Comparison of ENCODE assay signal across 23 cellular contexts in the genomic region with DNA sequence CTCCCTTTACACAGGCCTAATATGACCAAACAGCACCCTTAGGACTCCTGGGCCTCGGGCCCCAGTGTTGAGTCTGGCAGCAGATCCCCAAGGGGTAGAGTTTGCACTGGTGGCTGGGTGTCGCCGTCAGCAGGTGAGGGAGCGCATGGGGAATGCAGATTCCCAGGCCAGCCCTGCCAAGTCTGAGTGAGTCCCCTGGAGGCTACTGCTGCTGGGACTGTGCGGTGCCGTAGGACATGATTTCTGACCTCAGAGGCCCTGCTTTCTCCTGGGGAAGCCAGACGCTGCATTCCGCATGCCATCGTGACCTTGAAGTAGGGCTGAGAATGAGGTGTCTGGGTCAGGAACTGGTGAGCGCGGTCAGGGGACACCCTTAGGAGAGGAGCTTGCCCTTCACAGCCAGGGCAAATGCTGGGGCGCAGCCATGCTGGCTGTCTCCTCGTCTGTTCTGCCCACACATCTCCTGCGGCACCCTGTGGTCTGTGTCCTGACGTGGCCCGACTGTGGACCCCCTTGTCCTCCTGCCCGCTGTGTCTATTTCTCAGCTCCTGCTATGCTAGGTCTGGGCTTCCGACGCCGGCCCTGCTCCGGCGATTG. TPM values are rescaled to one million over a fixed set of nuclear protein-coding genes. Genes with fewer than 3 reads are reported as not detected.
"Had no signal": no experiment of that assay in that cellular context is flagged by ENCODE, and none has a peak within 500 bp of the region (broad histone marks: within the 10 kb centered on the region; RNA-seq: fewer than 3 reads in every experiment).

No MANE protein-coding gene starts in this region.

- H3K36me3 ChIP-seq: adrenal gland, left lung, neutrophil, pancreas, stomach, suprapubic skin, tibial nerve, uterus had no signal

- H3K27ac ChIP-seq: adrenal gland, coronary artery, left lung, neutrophil, pancreas, stomach, suprapubic skin, tibial nerve, uterus had no signal

- ATAC-seq: activated CD8-positive, alpha-beta T cell treated with anti-CD3 and anti-CD28 coated beads, Interleukin-2, amount 10 ng/mL, durations not matched to agents 7 days and 5 days; pancreas; T-cell had no signal

- H3K4me3 ChIP-seq: adrenal gland, coronary artery, left lung, pancreas, stomach, suprapubic skin, tibial nerve, uterus had no signal

- H3K4me1 ChIP-seq: adrenal gland, left lung, pancreas, tibial nerve, uterus had no signal

- DNase-seq: activated CD4-positive, alpha-beta T cell treated with anti-CD3 and anti-CD28 coated beads for 1 hour; activated CD4-positive, alpha-beta T cell treated with anti-CD3 and anti-CD28 coated beads, Interleukin-2, amount 50 U/mL, for 1 hour; activated CD8-positive, alpha-beta T cell treated with anti-CD3 and anti-CD28 coated beads, Interleukin-2, amount 10 ng/mL, durations not matched to agents 7 days and 5 days; activated gamma-delta T cell; cerebellar nuclear complex; erythroblast; left lung; midbrain; pancreas; stimulated activated CD4-positive, alpha-beta T cell treated with anti-CD3 and anti-CD28 coated beads, Interleukin-12 subunit alpha, Interleukin-12 subunit beta, amount 100 ng/mL, for 4 hours; stomach; T-cell; uterus had no signal

- H3K9me3 ChIP-seq: adrenal gland, left lung, neutrophil, pancreas, stomach, suprapubic skin had no signal

- H3K27me3 ChIP-seq: adrenal gland, pancreas, uterus had no signal

RNA-seq across cellular contexts. Expression of a gene that starts 37.6 kb away (rescaled TPM):
- total RNA-seq: activated CD8-positive, alpha-beta T cell treated with anti-CD3 and anti-CD28 coated beads, Interleukin-2, amount 10 ng/mL, durations not matched to agents 7 days and 5 days; activated naive CD4-positive, alpha-beta T cell treated with anti-CD3 and anti-CD28 coated beads, Interleukin-2, amount 50 U/mL, for 72 hours; activated T-helper 1 cell treated with anti-CD3 and anti-CD28 coated beads, Interleukin-12 subunit alpha, Interleukin-12 subunit beta, Interleukin-2, Interleukin-4 antibody, amounts not matched to agents 30 ng/mL and 10 ng/mL and 1 ng/mL, durations not matched to agents 14 hours and 24 hours and 36 hours; adrenal gland; lung microvascular endothelial cell; natural killer cell treated with Interleukin-12 subunit alpha and Interleukin-12 subunit beta and Interleukin-15 and Interleukin-18, amount 100 ng/mL, for 72 hours; skeletal muscle tissue; stomach; suprapubic skin; T-cell; tibial nerve; uterus had no signal
